In genomic region chr1:1356796-1357401, GRCh38 we compare ENCODE assay signal across 9 cellular contexts. TPM values are rescaled to one million over a fixed set of nuclear protein-coding genes. Genes with fewer than 3 reads are reported as not detected.
A peak's percentile ranks its signal among the peaks of the same experiment; 100 is the strongest.
DNase-seq lines count a peak whose midpoint lies in the region; ATAC-seq and TF ChIP-seq lines count a peak whose summit lies in the region.
"Had no signal": no experiment of that assay in that cellular context is flagged by ENCODE, and none has a peak within 500 bp of the region (broad histone marks: within the 10 kb centered on the region; RNA-seq: fewer than 3 reads in every experiment).

No MANE protein-coding gene starts in this region.

- no peaks in the 10 kb centered on the region for H3K36me3 ChIP-seq in SK-N-SH (replicated peaks in 1 of 2; ENCODE audit: control insufficient read depth in 1 of 2, insufficient read depth in 2 of 2, low read length in 1 of 2)
- peaks cover 8% of the 10 kb centered on the region for H3K36me3 ChIP-seq in lower lobe of right lung
- no peaks in the 10 kb centered on the region for H3K36me3 ChIP-seq in upper lobe of right lung
- H3K36me3 ChIP-seq in OCI-LY7 (ENCODE audit: insufficient read depth, low read length), result no peaks in the 10 kb centered on the region

- H3K27ac ChIP-seq in SK-N-SH (ENCODE audit: low read depth in 2 of 2, low read length in 1 of 2) (peak overlapping the region in 1 of 2 experiments; percentile 11; a peak in 1 of 4 replicates), lower lobe of right lung (peak overlapping the region; percentile 46), upper lobe of right lung (peak overlapping the region; percentile 81), OCI-LY7 (ENCODE audit: low read depth, low read length, poor library complexity, severe bottlenecking) (no peak overlapping the region)

- CTCF ChIA-PET in SK-N-SH (lab: Yijun Ruan, JAX) (interaction anchor here (3.6 kb wide), 1 partner anchor 14 kb away, joined by 37 read pairs; no protein-coding TSS in a partner anchor), OCI-LY7 (lab: Charles Lee; ENCODE audit: unreplicated experiment) (no interaction called here)

- H3K27me3 ChIP-seq in SK-N-SH (ENCODE audit: insufficient read depth) (no peaks in the 10 kb centered on the region), lower lobe of right lung (ENCODE audit: low read depth) (peaks cover 59% of the 10 kb centered on the region), upper lobe of right lung (peaks cover 23% of the 10 kb centered on the region)

- BruUV-seq in OCI-LY7 (replicated peaks; lab: Mats Ljungman, UMichigan), result no TSS peak

- POLR2A ChIA-PET in SK-N-SH (lab: Yijun Ruan, JAX), result no interaction called here
- POLR2A ChIA-PET in OCI-LY7 (lab: Charles Lee), result no interaction called here

- no peaks in the 10 kb centered on the region for H3K9me3 ChIP-seq in SK-N-SH
- no peaks in the 10 kb centered on the region for H3K9me3 ChIP-seq in lower lobe of right lung
- H3K9me3 ChIP-seq in upper lobe of right lung, result no peaks in the 10 kb centered on the region
- H3K9me3 ChIP-seq in OCI-LY7 (ENCODE audit: low read length), result no peaks in the 10 kb centered on the region

- H3K4me1 ChIP-seq in SK-N-SH (ENCODE audit: control insufficient read depth in 1 of 2, insufficient read depth in 2 of 2, low read depth in 1 of 2, low read length in 1 of 2) (peaks cover 20 to 63% of the 10 kb centered on the region in 2 experiments; a peak in 3 of 4 replicates), lower lobe of right lung (peaks cover 56% of the 10 kb centered on the region), upper lobe of right lung (peaks cover 35% of the 10 kb centered on the region), OCI-LY7 (ENCODE audit: insufficient read depth, low read length, poor library complexity, severe bottlenecking) (peaks cover 16% of the 10 kb centered on the region)

- no peaks in the 10 kb centered on the region for H3K79me2 ChIP-seq in SK-N-SH (ENCODE audit: insufficient read depth)
- H3K79me2 ChIP-seq in OCI-LY7 (ENCODE audit: insufficient read depth, low read depth, low read length), result no peaks in the 10 kb centered on the region

- H3K4me2 ChIP-seq in SK-N-SH, result no peak overlapping the region
- no peak overlapping the region for H3K4me2 ChIP-seq in OCI-LY7 (ENCODE audit: low read length)

- H3K9ac ChIP-seq in SK-N-SH, result no peak overlapping the region

- H4K20me1 ChIP-seq in SK-N-SH (ENCODE audit: insufficient read depth), result no peaks in the 10 kb centered on the region
- no peaks in the 10 kb centered on the region for H4K20me1 ChIP-seq in OCI-LY7 (ENCODE audit: insufficient read depth, low read length)

- no peak for TF ChIP-seq RAD21 in SK-N-SH (IDR thresholded peaks at IDR 0.05; ENCODE audit: low read length)

- TF ChIP-seq CTCF in SK-N-SH (IDR thresholded peaks at IDR 0.05) (no peak), lower lobe of right lung (IDR thresholded peaks at IDR 0.05) (no peak), upper lobe of right lung (IDR thresholded peaks at IDR 0.05) (no peak), OCI-LY7 (conservative IDR thresholded peaks at IDR 0.05; ENCODE audit: low read length) (no peak)

- DNase-seq in SK-N-SH, result no peak
- DNase-seq in lower lobe of right lung, result no peak
- no peak for DNase-seq in upper lobe of right lung
- no peak for DNase-seq in OCI-LY7 (ENCODE audit: low spot score)
- DNase-seq: activated CD4-positive, alpha-beta T cell treated with anti-CD3 and anti-CD28 coated beads for 1 hour; effector memory CD8-positive, alpha-beta T cell; NCI-H2081 had no signal

- ATAC-seq in SK-N-SH treated with all-trans-retinoic acid at 6 μM for 48 hours (no peak), lower lobe of right lung (peak; percentile 3 to 37), upper lobe of right lung (peak; percentile 20), HG02973 (IDR thresholded peaks at IDR 0.05; ENCODE audit: unreplicated experiment) (no peak)
- ATAC-seq: effector memory CD8-positive, alpha-beta T cell had no signal

- intact Hi-C loops in lower lobe of right lung (cut with DNase I), result no loop called here
- intact Hi-C loops in upper lobe of right lung (cut with DNase I), result no loop called here
- intact Hi-C loops in OCI-LY7 (cut with micrococcal nuclease; ENCODE audit: unreplicated experiment), result no loop called here

- peaks cover 9% of the 10 kb centered on the region for H3F3A ChIP-seq in SK-N-SH (replicated peaks; ENCODE audit: insufficient read depth)

- H3K9me2 ChIP-seq in SK-N-SH (no peaks in the 10 kb centered on the region), OCI-LY7 (ENCODE audit: insufficient read depth, low read length) (no peaks in the 10 kb centered on the region)

- H2AFZ ChIP-seq in SK-N-SH (ENCODE audit: low read depth), result no peak overlapping the region
- H2AFZ ChIP-seq in OCI-LY7 (ENCODE audit: low read length), result no peak overlapping the region

- H3K4me3 ChIP-seq in SK-N-SH (ENCODE audit: low read depth in 2 of 2, low read length in 1 of 2), result no peak overlapping the region
- peak overlapping the region; percentile 60 for H3K4me3 ChIP-seq in lower lobe of right lung
- H3K4me3 ChIP-seq in upper lobe of right lung, result peak overlapping the region; percentile 54
- H3K4me3 ChIP-seq in OCI-LY7 (ENCODE audit: low read depth, low read length, poor library complexity, severe bottlenecking), result no peak overlapping the region

- no CpG with 5 or more reads among the region's 26 CpGs for WGBS in SK-N-SH (ENCODE audit: low lambda C conversion rate)

- TF ChIP-seq EP300 in SK-N-SH (IDR thresholded peaks at IDR 0.05; ENCODE audit: borderline replicate concordance in 1 of 2, low read depth in 1 of 2, low read length in 1 of 2), result no peak

TF ChIP-seq in SK-N-SH, 30 proteins besides CTCF, POLR2A, EP300 and RAD21:
- TF ChIP-seq PBX3 (IDR thresholded peaks at IDR 0.05), result 0 out of 2 replicates have a peak, but pooled peaks have one; percentile 3
- TF ChIP-seq CHD2 (IDR thresholded peaks at IDR 0.05; ENCODE audit: low read length, partially characterized antibody), result no peak

TF ChIP-seq in SK-N-SH treated with all-trans-retinoic acid at 6 μM for 48 hours, 23 proteins besides CTCF, POLR2A, EP300 and RAD21 (continues in another document):
- TF ChIP-seq RARB (CRISPR knock-in tag; IDR thresholded peaks at IDR 0.05) (no peak), ZNF565 (CRISPR knock-in tag; conservative IDR thresholded peaks at IDR 0.05; ENCODE audit: low read depth) (no peak), ZC3H10 (CRISPR knock-in tag; IDR thresholded peaks at IDR 0.05) (no peak), PPARA (CRISPR knock-in tag; IDR thresholded peaks at IDR 0.05; ENCODE audit: borderline replicate concordance) (no peak), TCF4 (CRISPR knock-in tag; IDR thresholded peaks at IDR 0.05; ENCODE audit: borderline replicate concordance) (no peak), POU6F1 (CRISPR knock-in tag; IDR thresholded peaks at IDR 0.05; ENCODE audit: borderline replicate concordance, low read depth) (no peak)

RNA-seq across cellular contexts. Expression of gene MXRA8, which starts 1.5 kb away (rescaled TPM):
- polyA plus RNA-seq in SK-N-SH (2012; rRNA removed), result 2.5 and 3.8 TPM in 2 replicates
- polyA plus RNA-seq in SK-N-SH (2012; cell fraction: cytosol; rRNA removed), result 0.90 and 1.8 TPM in 2 replicates
- 14.2 and 20.4 TPM in 2 replicates for polyA plus RNA-seq in SK-N-SH (2012; cell fraction: nucleus; rRNA removed)
- 39.3 TPM for total RNA-seq in lower lobe of right lung
- 66.3 TPM for total RNA-seq in upper lobe of right lung
- total RNA-seq in OCI-LY7 (2014; rRNA removed; shearing (Covaris generic)), result not detected in 2 replicates
- total RNA-seq in OCI-LY7 (2022), result not detected in 2 replicates

RNA-seq across cellular contexts. Expression of gene DVL1, which starts 7.7 kb away (rescaled TPM):
- 31.3 and 32.0 TPM in 2 replicates for polyA plus RNA-seq in SK-N-SH (2012; rRNA removed)
- 7.9 and 13.4 TPM in 2 replicates for polyA plus RNA-seq in SK-N-SH (2012; cell fraction: cytosol; rRNA removed)
- polyA plus RNA-seq in SK-N-SH (2012; cell fraction: nucleus; rRNA removed), result 145 and 194 TPM in 2 replicates
- total RNA-seq in lower lobe of right lung (60.4 TPM), upper lobe of right lung (66.0 TPM), OCI-LY7 (2022) (27.8 and 30.7 TPM in 2 replicates)
- 41.7 and 47.1 TPM in 2 replicates for total RNA-seq in OCI-LY7 (2014; rRNA removed; shearing (Covaris generic))

RNA-seq across cellular contexts. Expression of gene AURKAIP1, which starts 18.1 kb away (rescaled TPM):
- 175 and 214 TPM in 2 replicates for polyA plus RNA-seq in SK-N-SH (2012; rRNA removed)
- 124 and 141 TPM in 2 replicates for polyA plus RNA-seq in SK-N-SH (2012; cell fraction: cytosol; rRNA removed)
- 147 and 267 TPM in 2 replicates for polyA plus RNA-seq in SK-N-SH (2012; cell fraction: nucleus; rRNA removed)
- total RNA-seq in lower lobe of right lung (82.4 TPM), upper lobe of right lung (92.1 TPM), OCI-LY7 (2022) (145 and 172 TPM in 2 replicates)
- 156 and 163 TPM in 2 replicates for total RNA-seq in OCI-LY7 (2014; rRNA removed; shearing (Covaris generic))

RNA-seq across cellular contexts. Expression of gene TAS1R3, which starts 25.8 kb away (rescaled TPM):
- 0.06 and 0.08 TPM in 2 replicates for polyA plus RNA-seq in SK-N-SH (2012; rRNA removed)
- polyA plus RNA-seq in SK-N-SH (2012; cell fraction: cytosol; rRNA removed), result 0.03 TPM in 1 of 2 replicates, not detected in the other
- 0.55 and 0.62 TPM in 2 replicates for polyA plus RNA-seq in SK-N-SH (2012; cell fraction: nucleus; rRNA removed)
- total RNA-seq in lower lobe of right lung, result 0.65 TPM
- total RNA-seq in upper lobe of right lung, result 0.32 TPM
- 0.41 and 1.1 TPM in 2 replicates for total RNA-seq in OCI-LY7 (2014; rRNA removed; shearing (Covaris generic))
- total RNA-seq in OCI-LY7 (2022), result 0.99 and 1.2 TPM in 2 replicates

RNA-seq across cellular contexts. Expression of gene CPTP, which starts 32.3 kb away (rescaled TPM):
- polyA plus RNA-seq in SK-N-SH (2012; rRNA removed), result 12.3 and 13.4 TPM in 2 replicates
- polyA plus RNA-seq in SK-N-SH (2012; cell fraction: cytosol; rRNA removed), result 5.8 and 11.0 TPM in 2 replicates
- polyA plus RNA-seq in SK-N-SH (2012; cell fraction: nucleus; rRNA removed), result 9.9 and 14.4 TPM in 2 replicates
- total RNA-seq in lower lobe of right lung (20.4 TPM), upper lobe of right lung (20.4 TPM), OCI-LY7 (2022) (20.3 and 20.6 TPM in 2 replicates)
- 16.6 and 18.5 TPM in 2 replicates for total RNA-seq in OCI-LY7 (2014; rRNA removed; shearing (Covaris generic))

Comparison
In these comparisons a context has a peak if more than half of its experiments do, and no peak if none do; other contexts are left out.
1. H3K4me3 ChIP-seq: peak in lower lobe of right lung (single experiment) and upper lobe of right lung (single experiment); none in SK-N-SH (0 of 2) and OCI-LY7 (single experiment).
2. ATAC-seq: peak in lower lobe of right lung (2 of 2) and upper lobe of right lung (single experiment); none in SK-N-SH treated with all-trans-retinoic acid at 6 μM for 48 hours (single experiment) and HG02973 (single experiment).
3. RNA of gene MXRA8, which starts 1.5 kb away (total RNA-seq): 66.3 TPM in upper lobe of right lung (single experiment) and 39.3 TPM in lower lobe of right lung (single experiment); not detected in OCI-LY7; every median in the first group is over 10 times any median in the second.